In genomic region chr15:91956026-91956723, GRCh38 we compare ENCODE assay signal across 3 cellular contexts.
TF ChIP-seq lines count a peak whose summit lies in the region.

No MANE protein-coding gene starts in this region.

TF ChIP-seq in liver, 16 proteins besides CTCF, POLR2A, EP300 and RAD21:
- no peak for TF ChIP-seq JUND (IDR thresholded peaks at IDR 0.05)
- peak; percentile 81 for TF ChIP-seq NR2F2 (IDR thresholded peaks at IDR 0.05)
- TF ChIP-seq RXRA (IDR thresholded peaks at IDR 0.05), result no peak
- no peak for TF ChIP-seq MAX (IDR thresholded peaks at IDR 0.05)

TF ChIP-seq in HepG2, 621 proteins besides CTCF, POLR2A, EP300 and RAD21:
- TF ChIP-seq FOXJ3 (CRISPR knock-in tag; IDR thresholded peaks at IDR 0.05; ENCODE audit: borderline replicate concordance) (no peak), KDM2A (CRISPR knock-in tag; IDR thresholded peaks at IDR 0.05; ENCODE audit: borderline replicate concordance, low read depth) (no peak), RFXANK (CRISPR knock-in tag; IDR thresholded peaks at IDR 0.05) (no peak), PATZ1 (CRISPR knock-in tag; IDR thresholded peaks at IDR 0.05) (no peak), MIER3 (CRISPR knock-in tag; IDR thresholded peaks at IDR 0.05; ENCODE audit: borderline replicate concordance) (no peak), ZNF546 (CRISPR knock-in tag; conservative IDR thresholded peaks at IDR 0.05) (no peak), RBM22 (optimal IDR thresholded peaks at IDR 0.05; ENCODE audit: low read length) (no peak), KLF11 (CRISPR knock-in tag; IDR thresholded peaks at IDR 0.05) (no peak), NFE2L2 (IDR thresholded peaks at IDR 0.05; ENCODE audit: low read length) (no peak), ZFP36 (IDR thresholded peaks at IDR 0.05; ENCODE audit: borderline replicate concordance, low read depth, low read length, partially characterized antibody) (no peak), TFE3 (CRISPR knock-in tag; IDR thresholded peaks at IDR 0.05) (no peak), PAXIP1 (CRISPR knock-in tag; conservative IDR thresholded peaks at IDR 0.05) (no peak), SIX1 (CRISPR knock-in tag; IDR thresholded peaks at IDR 0.05; ENCODE audit: borderline replicate concordance) (no peak)

TF ChIP-seq in H1, 55 proteins besides CTCF, POLR2A, EP300 and RAD21:
- no peak for TF ChIP-seq NRF1 (IDR thresholded peaks at IDR 0.05; ENCODE audit: low read depth, low read length)
- TF ChIP-seq HDAC2 (IDR thresholded peaks at IDR 0.05; ENCODE audit: borderline replicate concordance in 1 of 2, low read depth in 2 of 2, low read length in 2 of 2), result no peak
- no peak for TF ChIP-seq FOSL1 (IDR thresholded peaks at IDR 0.05; ENCODE audit: insufficient read depth, low read depth, low read length)
- no peak for TF ChIP-seq RFX5 (IDR thresholded peaks at IDR 0.05; ENCODE audit: borderline replicate concordance, low read depth, low read length)
- no peak for TF ChIP-seq ZNF274 (IDR thresholded peaks at IDR 0.05; ENCODE audit: borderline replicate concordance, extremely low read depth, low read length)
- no peak for TF ChIP-seq PHF8 (conservative IDR thresholded peaks at IDR 0.05; ENCODE audit: low read depth, low read length)
- no peak for TF ChIP-seq KDM1A (IDR thresholded peaks at IDR 0.05; ENCODE audit: borderline replicate concordance, low read length)
- TF ChIP-seq SUZ12 (IDR thresholded peaks at IDR 0.05; ENCODE audit: low read length), result no peak
- no peak for TF ChIP-seq CHD1 (IDR thresholded peaks at IDR 0.05; ENCODE audit: low read depth, low read length)
- TF ChIP-seq EZH2 (IDR thresholded peaks at IDR 0.05; ENCODE audit: low read depth, low read length, severe bottlenecking), result no peak
- no peak for TF ChIP-seq SP4 (IDR thresholded peaks at IDR 0.05; ENCODE audit: low read length)
- no peak for TF ChIP-seq YY1 (IDR thresholded peaks at IDR 0.05; ENCODE audit: low read depth, low read length)
- no peak for TF ChIP-seq TBP (IDR thresholded peaks at IDR 0.05; ENCODE audit: low read depth, low read length)
